ENCODE assay signal across 8 cellular contexts in genomic region chr15:73851679-73852078, GRCh38. TPM values are rescaled to one million over a fixed set of nuclear protein-coding genes. Genes with fewer than 3 reads are reported as not detected.
A peak's percentile ranks its signal among the peaks of the same experiment; 100 is the strongest.
DNase-seq lines count a peak whose midpoint lies in the region; ATAC-seq and TF ChIP-seq lines count a peak whose summit lies in the region.

No MANE protein-coding gene starts in this region.

- no peaks in the 10 kb centered on the region for H3K4me1 Mint-ChIP-seq in activated CD4-positive, alpha-beta T cell treated with anti-CD3 and anti-CD28 coated beads, Interleukin-2, amount 10 ng/mL, durations not matched to agents 7 days and 5 days

- CTCF ChIA-PET in HEK293T (lab: Yijun Ruan, JAX), result no interaction called here
- CTCF ChIA-PET in activated CD4-positive, alpha-beta T cell treated with anti-CD3 and anti-CD28 coated beads, Interleukin-2, amount 10 ng/mL, durations not matched to agents 7 days and 5 days (lab: Charles Lee), result interaction anchor here (0.8 to 1.0 kb wide), 2 partner anchors 10 to 303 kb away, joined by 3 to 4 read pairs; no protein-coding TSS in a partner anchor

- no peak overlapping the region for H3K4me3 ChIP-seq in fibroblast of mammary gland (ENCODE audit: control insufficient read depth, low read depth, low read length)

- ATAC-seq in HG02588 (IDR thresholded peaks at IDR 0.05; ENCODE audit: unreplicated experiment) (no peak), HG02759 (IDR thresholded peaks at IDR 0.05; ENCODE audit: unreplicated experiment) (no peak)

- H3K36me3 Mint-ChIP-seq in activated CD4-positive, alpha-beta T cell treated with anti-CD3 and anti-CD28 coated beads, Interleukin-2, amount 10 ng/mL, durations not matched to agents 7 days and 5 days (ENCODE audit: low read depth), result no peaks in the 10 kb centered on the region

- H3K9me3 Mint-ChIP-seq in activated CD4-positive, alpha-beta T cell treated with anti-CD3 and anti-CD28 coated beads, Interleukin-2, amount 10 ng/mL, durations not matched to agents 7 days and 5 days, result no peaks in the 10 kb centered on the region

- no peak for TF ChIP-seq CTCF in fibroblast of mammary gland (conservative IDR thresholded peaks at IDR 0.05; ENCODE audit: control insufficient read depth, insufficient read depth, low read depth, low read length)

- H3K27ac Mint-ChIP-seq in activated CD4-positive, alpha-beta T cell treated with anti-CD3 and anti-CD28 coated beads, Interleukin-2, amount 10 ng/mL, durations not matched to agents 7 days and 5 days, result no peak overlapping the region

- in situ Hi-C loops in ACHN (cut with HindIII; ENCODE audit: low pct_ligation_motif_present, low pct_unique_long_range_greater_than_20kb, low sequenced_read_pairs), result no loop called here

- DNase-seq in ACHN, result peak; percentile 64
- DNase-seq in HEK293T (ENCODE audit: extremely low spot score), result peak; percentile 56
- peak; percentile 73 for DNase-seq in activated CD4-positive, alpha-beta T cell treated with anti-CD3 and anti-CD28 coated beads, Interleukin-2, amount 10 ng/mL, durations not matched to agents 7 days and 5 days
- peak; percentile 64 for DNase-seq in fibroblast of mammary gland (ENCODE audit: low read depth)
- DNase-seq in stimulated activated CD4-positive, alpha-beta T cell treated with anti-CD3 and anti-CD28 coated beads, Interleukin-4, amount 100 ng/mL, for 24 hours, result peak; percentile 41
- no peak for DNase-seq in GOT3 (lab: John Stamatoyannopoulos, UW)

- POLR2A ChIA-PET in HEK293T (lab: Yijun Ruan, JAX), result no interaction called here
- POLR2A ChIA-PET in activated CD4-positive, alpha-beta T cell treated with anti-CD3 and anti-CD28 coated beads, Interleukin-2, amount 10 ng/mL, durations not matched to agents 7 days and 5 days (lab: Charles Lee), result no interaction called here

- H3K27me3 Mint-ChIP-seq in activated CD4-positive, alpha-beta T cell treated with anti-CD3 and anti-CD28 coated beads, Interleukin-2, amount 10 ng/mL, durations not matched to agents 7 days and 5 days, result no peaks in the 10 kb centered on the region

- no peak overlapping the region for H3K4me3 Mint-ChIP-seq in activated CD4-positive, alpha-beta T cell treated with anti-CD3 and anti-CD28 coated beads, Interleukin-2, amount 10 ng/mL, durations not matched to agents 7 days and 5 days

TF ChIP-seq in HEK293T, 16 proteins besides CTCF, POLR2A, EP300 and RAD21:
- TF ChIP-seq NFRKB (IDR thresholded peaks at IDR 0.05) (no peak), L3MBTL2 (conservative IDR thresholded peaks at IDR 0.05) (no peak), CTBP1 (IDR thresholded peaks at IDR 0.05; ENCODE audit: borderline replicate concordance) (no peak), FOXK2 (IDR thresholded peaks at IDR 0.05) (no peak), FOXM1 (IDR thresholded peaks at IDR 0.05; ENCODE audit: borderline replicate concordance) (no peak), LEF1 (IDR thresholded peaks at IDR 0.05; ENCODE audit: borderline replicate concordance) (no peak), BHLHE40 (IDR thresholded peaks at IDR 0.05; ENCODE audit: borderline replicate concordance) (no peak)

RNA-seq across cellular contexts. Expression of gene TBC1D21, which starts 21.7 kb away (rescaled TPM):
- not detected for total RNA-seq in activated CD4-positive, alpha-beta T cell treated with anti-CD3 and anti-CD28 coated beads, Interleukin-2, amount 10 ng/mL, durations not matched to agents 7 days and 5 days
